Comparison of ENCODE assay signal across 8 cellular contexts in genomic region chr7:149838992-149839408, GRCh38. TPM values are rescaled to one million over a fixed set of nuclear protein-coding genes. Genes with fewer than 3 reads are reported as not detected.
DNase-seq lines count a peak whose midpoint lies in the region; ATAC-seq and TF ChIP-seq lines count a peak whose summit lies in the region.

No MANE protein-coding gene starts in this region.

- CTCF ChIA-PET in mammary epithelial cell (lab: Charles Lee; ENCODE audit: low non-redundant PET), result interaction anchor here (0.7 kb wide), 1 partner anchor 1124 kb away, joined by 3 read pairs; no protein-coding TSS in a partner anchor

- BruUV-seq in mammary epithelial cell (replicated peaks; lab: Mats Ljungman, UMichigan), result no TSS peak

- no peak for TF ChIP-seq CTCF in mammary epithelial cell (conservative IDR thresholded peaks at IDR 0.05 in 1 of 2, IDR thresholded peaks at IDR 0.05 in 1 of 2; ENCODE audit: extremely low read depth in 1 of 2, insufficient read depth in 1 of 2, low read depth in 1 of 2, low read length in 2 of 2)

- no peaks in the 10 kb centered on the region for H3K27me3 ChIP-seq in mammary epithelial cell (ENCODE audit: insufficient read depth, low read length)

- peak overlapping the region; percentile 47 to 90 (median 81) for H3K4me3 ChIP-seq in mammary epithelial cell (replicated peaks in 1 of 3; ENCODE audit: insufficient read depth in 1 of 3, low read depth in 2 of 3, low read length in 3 of 3)
- peak overlapping the region; percentile 80 for H3K4me3 ChIP-seq in mesodermal cell (ENCODE audit: extremely low read depth, insufficient read depth, low read length, poor library complexity, severe bottlenecking)

- ATAC-seq in HG03354 (IDR thresholded peaks at IDR 0.05; ENCODE audit: poor library complexity, severe bottlenecking, unreplicated experiment) (no peak), HG03439 (IDR thresholded peaks at IDR 0.05; ENCODE audit: unreplicated experiment) (no peak)

- peaks cover 10% of the 10 kb centered on the region for H3K4me1 ChIP-seq in mammary epithelial cell (ENCODE audit: insufficient read depth, low read length)
- H3K4me1 ChIP-seq in mesodermal cell (ENCODE audit: control insufficient read depth, insufficient read depth, low read length, poor library complexity, severe bottlenecking), result no peaks in the 10 kb centered on the region

- H3K27ac ChIP-seq in mammary epithelial cell (ENCODE audit: insufficient read depth, low read depth, low read length), result peak overlapping the region; percentile 25
- no peak overlapping the region for H3K27ac ChIP-seq in mesodermal cell (ENCODE audit: low read depth, low read length, severe bottlenecking)

- H4K20me1 ChIP-seq in mammary epithelial cell (ENCODE audit: insufficient read depth, low read length), result no peaks in the 10 kb centered on the region

- no peaks in the 10 kb centered on the region for H3K36me3 ChIP-seq in mammary epithelial cell (ENCODE audit: insufficient read depth, low read length)
- no peaks in the 10 kb centered on the region for H3K36me3 ChIP-seq in mesodermal cell (ENCODE audit: control insufficient read depth, insufficient read depth, low read length)

- in situ Hi-C loops in mammary epithelial cell (cut with MboI; ENCODE audit: low sequenced_read_pairs in 2 of 2), result no loop called here

- peak overlapping the region; percentile 90 for H2AFZ ChIP-seq in mammary epithelial cell (ENCODE audit: low read depth, low read length)

- peak; percentile 20 for DNase-seq in COLO829 (ENCODE audit: low spot score)
- DNase-seq in LoVo (ENCODE audit: low spot score), result peak; percentile 48
- DNase-seq in mammary epithelial cell, result no peak
- no peak for DNase-seq in NCI-H226
- no peak for DNase-seq in GOT3 (lab: John Stamatoyannopoulos, UW)

- H3K9me3 ChIP-seq in mammary epithelial cell (replicated peaks; ENCODE audit: insufficient read depth, low read length), result no peaks in the 10 kb centered on the region
- no peaks in the 10 kb centered on the region for H3K9me3 ChIP-seq in mesodermal cell (ENCODE audit: control insufficient read depth, low read length)

- peak overlapping the region; percentile 44 for H3K9ac ChIP-seq in mammary epithelial cell (ENCODE audit: insufficient read depth, low read length)

- dilution Hi-C loops in mammary epithelial cell (cut with HindIII; ENCODE audit: low sequenced_read_pairs), result no loop called here

- H3K4me2 ChIP-seq in mammary epithelial cell (ENCODE audit: insufficient read depth, low read depth, low read length), result peak overlapping the region; percentile 86

- intact Hi-C loops in mammary epithelial cell (cut with micrococcal nuclease), result loop anchor here (2.0 kb wide), 1 partner anchor 34 kb away; the partner anchor contains the start of gene ATP6V0E2

- H3K79me2 ChIP-seq in mammary epithelial cell (ENCODE audit: insufficient read depth, low read length), result peaks cover 13% of the 10 kb centered on the region

- WGBS in mammary epithelial cell (ENCODE audit: low coverage, missing lambda C conversion rate), result 22% methylated on average over 6 of the region's 6 CpGs
- 24% methylated on average over 5 to 6 of the region's 6 CpGs for WGBS in mesodermal cell (ENCODE audit: insufficient coverage in 2 of 2), 2 experiments

RNA-seq across cellular contexts. Expression of gene ZNF862, which starts 0.8 kb away (rescaled TPM):
- total RNA-seq in mammary epithelial cell, result 10 to 100 TPM in 1 of 2 donors, 1 to 10 TPM in 1; 9.7 to 10.5 TPM
- polyA plus RNA-seq in mammary epithelial cell, result 4.6 TPM
- polyA minus RNA-seq in mammary epithelial cell, result 1.2 TPM
- polyA plus RNA-seq in mesodermal cell (2013, experiment 1 of 2), result 10.2 TPM
- 8.8 TPM for polyA plus RNA-seq in mesodermal cell (2013, experiment 2 of 2)

RNA-seq across cellular contexts. Expression of gene ATP6V0E2, which starts 34.8 kb away (rescaled TPM):
- total RNA-seq in mammary epithelial cell, result 10 to 100 TPM in 1 of 2 donors, 1 to 10 TPM in 1; 4.4 to 12.5 TPM
- 3.0 TPM for polyA plus RNA-seq in mammary epithelial cell
- polyA minus RNA-seq in mammary epithelial cell, result 11.3 TPM
- polyA plus RNA-seq in mesodermal cell (2013, experiment 1 of 2), result 10.2 TPM
- polyA plus RNA-seq in mesodermal cell (2013, experiment 2 of 2), result 8.3 TPM

Comparison
In these comparisons a context has a peak if more than half of its experiments do, and no peak if none do; other contexts are left out.
1. DNase-seq: peak in COLO829 (single experiment) and LoVo (single experiment); none in mammary epithelial cell (single experiment), NCI-H226 (single experiment) and GOT3 (single experiment).